24 cellular contexts compared by ENCODE assay signal in genomic region chr18:67549946-67550345, GRCh38. TPM values are rescaled to one million over a fixed set of nuclear protein-coding genes. Genes with fewer than 3 reads are reported as not detected.
DNase-seq lines count a peak whose midpoint lies in the region; ATAC-seq and TF ChIP-seq lines count a peak whose summit lies in the region.
"Had no signal": no experiment of that assay in that cellular context is flagged by ENCODE, and none has a peak within 500 bp of the region (broad histone marks: within the 10 kb centered on the region; RNA-seq: fewer than 3 reads in every experiment).

No MANE protein-coding gene starts in this region.

- CTCF ChIA-PET in MCF 10A (lab: Yijun Ruan, JAX) (interaction anchor here (1.0 kb wide), 1 partner anchor 472 kb away, joined by 5 read pairs; no protein-coding TSS in a partner anchor), mammary epithelial cell (lab: Charles Lee; ENCODE audit: low non-redundant PET) (no interaction called here)
- CTCF ChIA-PET in CD8-positive, alpha-beta T cell (lab: Charles Lee) = no interaction called here

- ATAC-seq in HG02973 (IDR thresholded peaks at IDR 0.05; ENCODE audit: unreplicated experiment) (no peak), body of pancreas (no peak)
- ATAC-seq in CD8-positive, alpha-beta T cell = no peak
- ATAC-seq: PC-3 had no signal

- H3K4me1 ChIP-seq in mammary epithelial cell (ENCODE audit: insufficient read depth, low read length) (no peaks in the 10 kb centered on the region), body of pancreas (no peaks in the 10 kb centered on the region)
- no peaks in the 10 kb centered on the region for H3K4me1 ChIP-seq in CD8-positive, alpha-beta T cell (ENCODE audit: insufficient read depth, low read length)
- H3K4me1 ChIP-seq: BLaER1 treated with 17β-estradiol and CSF1 and Interleukin-3, amounts not matched to agents 10 nM and 100 nM; Caco-2 had no signal

- DNase-seq in MCF 10A (ENCODE audit: unreplicated experiment) = peak; percentile 2
- DNase-seq in mammary epithelial cell = no peak
- DNase-seq in NCI-H1105 treated with DMSO at 0.1 percent for 48 hours (lab: John Stamatoyannopoulos, UW) = peak; percentile 16
- DNase-seq in dorsolateral prefrontal cortex = no peak
- DNase-seq in body of pancreas = no peak
- no peak for DNase-seq in CD8-positive, alpha-beta T cell
- DNase-seq: AML-193; Caco-2; CD4-positive, alpha-beta T cell; NCI-H1092 treated with DMSO at 0.1 percent for 48 hours; NCI-H1694; NCI-H2029 treated with DMSO at 0.1 percent for 48 hours; NCI-H446 treated with DMSO at 0.1 percent for 48 hours; NCI-H526 treated with DMSO at 0.1 percent for 48 hours; NK-92 treated with Interleukin-12 subunit alpha and Interleukin-12 subunit beta, amount 100 ng/mL, for 24 hours; PC-3; SK-N-SH; SW 1271 had no signal

- H3K79me2 ChIP-seq in mammary epithelial cell (ENCODE audit: insufficient read depth, low read length) = no peaks in the 10 kb centered on the region

- no peak overlapping the region for H3K27ac Mint-ChIP-seq in MCF 10A (ENCODE audit: low read depth, unreplicated experiment)
- no peak overlapping the region for H3K27ac Mint-ChIP-seq in CD8-positive, alpha-beta T cell
- H3K27ac Mint-ChIP-seq: CD4-positive, alpha-beta T cell; IgD-negative memory B cell; T-helper 1 cell treated with Interleukin-12 subunit alpha and Interleukin-12 subunit beta and Interleukin-4 antibody, amounts not matched to agents 30 μg/mL and 1 μg/mL, for 36 hours had no signal

- H3K27me3 Mint-ChIP-seq in MCF 10A (ENCODE audit: insufficient read depth, unreplicated experiment) = no peaks in the 10 kb centered on the region
- H3K27me3 Mint-ChIP-seq in CD8-positive, alpha-beta T cell (ENCODE audit: low read depth) = peaks cover under 1% of the 10 kb centered on the region
- H3K27me3 Mint-ChIP-seq: IgD-negative memory B cell had no signal

- H3K4me3 ChIP-seq in mammary epithelial cell (replicated peaks in 1 of 3; ENCODE audit: insufficient read depth in 1 of 3, low read depth in 2 of 3, low read length in 3 of 3) (no peak overlapping the region), dorsolateral prefrontal cortex (no peak overlapping the region), body of pancreas (no peak overlapping the region)
- H3K4me3 ChIP-seq in CD8-positive, alpha-beta T cell (ENCODE audit: low read depth, low read length) = no peak overlapping the region
- H3K4me3 ChIP-seq: BLaER1 treated with 17β-estradiol and CSF1 and Interleukin-3, amounts not matched to agents 10 nM and 100 nM had no signal

- H3K9me3 Mint-ChIP-seq in MCF 10A (ENCODE audit: unreplicated experiment) = no peaks in the 10 kb centered on the region
- H3K9me3 Mint-ChIP-seq in CD8-positive, alpha-beta T cell = no peaks in the 10 kb centered on the region
- H3K9me3 Mint-ChIP-seq: CD4-positive, alpha-beta T cell; IgD-negative memory B cell; T-helper 1 cell treated with Interleukin-12 subunit alpha and Interleukin-12 subunit beta and Interleukin-4 antibody, amounts not matched to agents 30 μg/mL and 1 μg/mL, for 36 hours had no signal

- 51% methylated on average over 4 of the region's 4 CpGs for WGBS in mammary epithelial cell (ENCODE audit: low coverage, missing lambda C conversion rate)
- WGBS in body of pancreas, 2 donors = 14 to 20% methylated on average over 4 of the region's 4 CpGs

- peaks cover 20% of the 10 kb centered on the region for H3K4me1 Mint-ChIP-seq in MCF 10A (ENCODE audit: insufficient read depth, unreplicated experiment)
- no peaks in the 10 kb centered on the region for H3K4me1 Mint-ChIP-seq in CD8-positive, alpha-beta T cell (ENCODE audit: low read depth)

- dilution Hi-C loops in mammary epithelial cell (cut with HindIII; ENCODE audit: low sequenced_read_pairs) = no loop called here

- no peak overlapping the region for H3K9ac ChIP-seq in mammary epithelial cell (ENCODE audit: insufficient read depth, low read length)
- H3K9ac ChIP-seq: BLaER1 treated with 17β-estradiol and CSF1 and Interleukin-3, amounts not matched to agents 10 nM and 100 nM; KMS-11; SK-N-SH had no signal

- intact Hi-C loops in MCF 10A (cut with micrococcal nuclease) (no loop called here), mammary epithelial cell (cut with micrococcal nuclease) (no loop called here), dorsolateral prefrontal cortex (cut with DNase I) (no loop called here), body of pancreas (cut with DNase I) (no loop called here)
- intact Hi-C loops in CD8-positive, alpha-beta T cell (cut with DNase I, micrococcal nuclease) = no loop called here

- TF ChIP-seq POLR2A in body of pancreas (IDR thresholded peaks at IDR 0.05) = no peak

- POLR2A ChIA-PET in MCF 10A (lab: Yijun Ruan, JAX) = interaction anchor here (1.2 to 1.3 kb wide), 3 partner anchors 25 to 32 kb away, joined by 3 to 8 read pairs (median 4); partner anchors contain the start of gene DSEL
- POLR2A ChIA-PET in CD8-positive, alpha-beta T cell (lab: Charles Lee) = no interaction called here

- BruUV-seq in MCF 10A (replicated peaks; lab: Mats Ljungman, UMichigan) = no TSS peak
- no TSS peak for BruUV-seq in mammary epithelial cell (replicated peaks; lab: Mats Ljungman, UMichigan)

- no peak overlapping the region for H2AFZ ChIP-seq in mammary epithelial cell (ENCODE audit: low read depth, low read length)

- H3K36me3 ChIP-seq in mammary epithelial cell (ENCODE audit: insufficient read depth, low read length) (no peaks in the 10 kb centered on the region), body of pancreas (replicated peaks in 1 of 2; ENCODE audit: insufficient read depth in 1 of 2, low read depth in 2 of 2) (no peaks in the 10 kb centered on the region)
- H3K36me3 ChIP-seq in CD8-positive, alpha-beta T cell (ENCODE audit: insufficient read depth, low read length) = no peaks in the 10 kb centered on the region
- H3K36me3 ChIP-seq: BLaER1 treated with 17β-estradiol and CSF1 and Interleukin-3, amounts not matched to agents 10 nM and 100 nM had no signal

- no peak overlapping the region for H3K4me3 Mint-ChIP-seq in MCF 10A (ENCODE audit: unreplicated experiment)
- H3K4me3 Mint-ChIP-seq in CD8-positive, alpha-beta T cell = no peak overlapping the region
- H3K4me3 Mint-ChIP-seq: CD4-positive, alpha-beta T cell; IgD-negative memory B cell; T-helper 1 cell treated with Interleukin-12 subunit alpha and Interleukin-12 subunit beta and Interleukin-4 antibody, amounts not matched to agents 30 μg/mL and 1 μg/mL, for 36 hours had no signal

- H3K27ac ChIP-seq in mammary epithelial cell (ENCODE audit: insufficient read depth, low read depth, low read length) (no peak overlapping the region), VCaP (peak overlapping the region; percentile 80), dorsolateral prefrontal cortex (no peak overlapping the region), body of pancreas (no peak overlapping the region)
- H3K27ac ChIP-seq in CD8-positive, alpha-beta T cell (ENCODE audit: low read depth, low read length) = no peak overlapping the region
- H3K27ac ChIP-seq: BLaER1 treated with 17β-estradiol and CSF1 and Interleukin-3, amounts not matched to agents 10 nM and 100 nM; KMS-11 had no signal

- TF ChIP-seq CTCF in MCF 10A (IDR thresholded peaks at IDR 0.05; ENCODE audit: unreplicated experiment) (no peak), mammary epithelial cell (conservative IDR thresholded peaks at IDR 0.05 in 1 of 2, IDR thresholded peaks at IDR 0.05 in 1 of 2; ENCODE audit: extremely low read depth in 1 of 2, insufficient read depth in 1 of 2, low read depth in 1 of 2, low read length in 2 of 2) (no peak), VCaP (conservative IDR thresholded peaks at IDR 0.05) (no peak), dorsolateral prefrontal cortex (IDR thresholded peaks at IDR 0.05 in 54 of 56, conservative IDR thresholded peaks at IDR 0.05 in 2 of 56; ENCODE audit: low read depth in 1 of 56, partially characterized antibody in 56 of 56) (no peak), body of pancreas (IDR thresholded peaks at IDR 0.05) (no peak)
- no peak for TF ChIP-seq CTCF in CD8-positive, alpha-beta T cell (IDR thresholded peaks at IDR 0.05)

- no peak overlapping the region for H3K4me2 ChIP-seq in mammary epithelial cell (ENCODE audit: insufficient read depth, low read depth, low read length)
- H3K4me2 ChIP-seq: BLaER1 treated with 17β-estradiol and CSF1 and Interleukin-3, amounts not matched to agents 10 nM and 100 nM; KMS-11; SK-N-SH had no signal

- H3K9me3 ChIP-seq in mammary epithelial cell (replicated peaks; ENCODE audit: insufficient read depth, low read length) (no peaks in the 10 kb centered on the region), body of pancreas (no peaks in the 10 kb centered on the region)
- H3K9me3 ChIP-seq in CD8-positive, alpha-beta T cell (ENCODE audit: low read length) = no peaks in the 10 kb centered on the region
- H3K9me3 ChIP-seq: BLaER1 treated with 17β-estradiol and CSF1 and Interleukin-3, amounts not matched to agents 10 nM and 100 nM; Caco-2; SK-N-SH had no signal

- H3K36me3 Mint-ChIP-seq in MCF 10A (ENCODE audit: insufficient read depth, unreplicated experiment) = peaks cover 7% of the 10 kb centered on the region
- no peaks in the 10 kb centered on the region for H3K36me3 Mint-ChIP-seq in CD8-positive, alpha-beta T cell
- H3K36me3 Mint-ChIP-seq: IgD-negative memory B cell had no signal

- H3K27me3 ChIP-seq in mammary epithelial cell (ENCODE audit: insufficient read depth, low read length) (no peaks in the 10 kb centered on the region), dorsolateral prefrontal cortex (no peaks in the 10 kb centered on the region), body of pancreas (no peaks in the 10 kb centered on the region)
- H3K27me3 ChIP-seq in CD8-positive, alpha-beta T cell (ENCODE audit: insufficient read depth, low read length) = no peaks in the 10 kb centered on the region
- H3K27me3 ChIP-seq: BLaER1 treated with 17β-estradiol and CSF1 and Interleukin-3, amounts not matched to agents 10 nM and 100 nM had no signal

- H4K20me1 ChIP-seq in mammary epithelial cell (ENCODE audit: insufficient read depth, low read length) = no peaks in the 10 kb centered on the region
- H4K20me1 ChIP-seq: BLaER1 treated with 17β-estradiol and CSF1 and Interleukin-3, amounts not matched to agents 10 nM and 100 nM had no signal

- in situ Hi-C loops in mammary epithelial cell (cut with MboI; ENCODE audit: low sequenced_read_pairs in 2 of 2) = no loop called here

RNA-seq across cellular contexts. Expression of gene DSEL, which starts 33.4 kb away (rescaled TPM):
- total RNA-seq in MCF 10A (2022) (14.9 and 19.0 TPM in 2 replicates), mammary epithelial cell (1 to 10 TPM; 4.8 to 6.0 TPM), dorsolateral prefrontal cortex (10 to 100 TPM in 117 of 120 experiments, 1 to 10 TPM in 3; 7.3 to 35.4 (median 16.0) TPM), body of pancreas (1 to 10 TPM; 4.2 to 5.9 TPM)
- polyA plus RNA-seq in mammary epithelial cell = 3.6 TPM
- 11.2 TPM for polyA minus RNA-seq in mammary epithelial cell
- under 1 TPM; 0.53 to 0.65 TPM for total RNA-seq in CD8-positive, alpha-beta T cell
- polyA plus RNA-seq: IgD-negative memory B cell had no signal

Comparison
In these comparisons a context has a peak if more than half of its experiments do, and no peak if none do; other contexts are left out.
1. DNase-seq: peak in MCF 10A (single experiment) and NCI-H1105 treated with DMSO at 0.1 percent for 48 hours (single experiment); none in mammary epithelial cell (single experiment), dorsolateral prefrontal cortex (0 of 10), body of pancreas (0 of 4) and CD8-positive, alpha-beta T cell (0 of 7).